ENCODE assay signal across 21 cellular contexts in genomic region chr5:16521561-16522090, GRCh38. TPM values are rescaled to one million over a fixed set of nuclear protein-coding genes. Genes with fewer than 3 reads are reported as not detected.
DNase-seq lines count a peak whose midpoint lies in the region; ATAC-seq, FAIRE-seq and TF ChIP-seq lines count a peak whose summit lies in the region.
"Had no signal": no experiment of that assay in that cellular context is flagged by ENCODE, and none has a peak within 500 bp of the region (broad histone marks: within the 10 kb centered on the region; RNA-seq: fewer than 3 reads in every experiment).

No MANE protein-coding gene starts in this region.

- DNase-seq in cardiac muscle cell (ENCODE audit: low read depth in 1 of 2, low spot score in 1 of 2) (peak in 1 of 2 donors; percentile 15), right atrium auricular region (ENCODE audit: low spot score) (no peak), K562 (ENCODE audit: extremely low read depth in 1 of 4, low spot score in 3 of 4) (no peak), left lobe of liver (ENCODE audit: low spot score) (peak; percentile 59), stomach (no peak), omental fat pad (ENCODE audit: low spot score) (no peak), medulla oblongata (ENCODE audit: extremely low spot score) (no peak), C1 segment of cervical spinal cord (lab: John Stamatoyannopoulos, UW) (no peak)
- DNase-seq: ACHN; activated naive CD8-positive, alpha-beta T cell treated with anti-CD3 and anti-CD28 coated beads, Interleukin-2, amount 10 ng/mL, durations not matched to agents 7 days and 5 days; dorsolateral prefrontal cortex; H9; lower lobe of right lung; naive thymus-derived CD8-positive, alpha-beta T cell; NCI-H1417 treated with DMSO at 0.1 percent for 48 hours; NCI-H526 treated with DMSO at 0.1 percent for 48 hours; stimulated activated CD8-positive, alpha-beta memory T cell treated with anti-CD3 and anti-CD28 coated beads, Interleukin-4, amount 100 ng/mL, for 48 hours had no signal

- H3K9ac ChIP-seq in K562 (ENCODE audit: insufficient read depth in 1 of 2, low read depth in 2 of 2, low read length in 2 of 2) = no peak overlapping the region

- ATAC-seq in K562 = peak; percentile 33; the same call in 2 of the 3 replicates
- peak; percentile 85 for ATAC-seq in left lobe of liver
- no peak for ATAC-seq in omental fat pad (ENCODE audit: low FRiP score)
- ATAC-seq: naive thymus-derived CD8-positive, alpha-beta T cell had no signal

- intact Hi-C loops in K562 (cut with micrococcal nuclease) (no loop called here), stomach (cut with DNase I; ENCODE audit: low total_unique reads) (no loop called here)

- FAIRE-seq in K562 (lab: Jason Lieb, UNC) = no peak
- FAIRE-seq: frontal cortex, GM12891, HTR-8/SVneo had no signal

- no peaks in the 10 kb centered on the region for H3K9me1 ChIP-seq in K562 (ENCODE audit: control insufficient read depth, insufficient read depth, low read length)

- TF ChIP-seq CTCF in cardiac muscle cell (IDR thresholded peaks at IDR 0.05; ENCODE audit: low read depth, low read length) (no peak), right atrium auricular region (IDR thresholded peaks at IDR 0.05) (no peak), K562 (IDR thresholded peaks at IDR 0.05 in 2 of 3, conservative IDR thresholded peaks at IDR 0.05 in 1 of 3; ENCODE audit: insufficient read depth in 2 of 3, low read depth in 1 of 3, low read length in 3 of 3) (no peak), stomach (IDR thresholded peaks at IDR 0.05) (no peak), omental fat pad (IDR thresholded peaks at IDR 0.05) (no peak)

- H2AFZ ChIP-seq in K562 (ENCODE audit: low read depth, low read length) = no peak overlapping the region

- no peak overlapping the region for H3K4me2 ChIP-seq in K562 (ENCODE audit: insufficient read depth, low read length)

- no peaks in the 10 kb centered on the region for H3K79me2 ChIP-seq in K562 (ENCODE audit: control insufficient read depth, insufficient read depth, low read length)

- H4K20me1 ChIP-seq in K562 (replicated peaks; ENCODE audit: control insufficient read depth, insufficient read depth, low read length) = 0 out of 2 replicates have a peak, but pooled peaks cover 6% of the 10 kb centered on the region

- H3K27ac ChIP-seq in cardiac muscle cell (peak overlapping the region; percentile 73), right atrium auricular region (peak overlapping the region in 1 of 2 donors; percentile 15), K562 (ENCODE audit: extremely low read depth, low read depth, low read length) (no peak overlapping the region), stomach (peak overlapping the region; percentile 65 to 80 (median 72))
- H3K27ac ChIP-seq: lower lobe of right lung, SJSA1 had no signal

- in situ Hi-C loops in K562 (cut with MboI) = no loop called here

- CTCF ChIA-PET in K562 (lab: Yijun Ruan, JAX; ENCODE audit: low intra/inter-chr PET ratio) = no interaction called here

- TF ChIP-seq RAD21 in K562 (CRISPR knock-in tag; conservative IDR thresholded peaks at IDR 0.05 in 1 of 2, IDR thresholded peaks at IDR 0.05 in 1 of 2) = no peak; a peak in 1 of 4 replicates

- H3K9me3 ChIP-seq in cardiac muscle cell (ENCODE audit: low read depth) (no peaks in the 10 kb centered on the region), right atrium auricular region (no peaks in the 10 kb centered on the region), K562 (replicated peaks; ENCODE audit: control insufficient read depth, insufficient read depth, low read depth, low read length) (no peaks in the 10 kb centered on the region), stomach (no peaks in the 10 kb centered on the region)
- H3K9me3 ChIP-seq: lower lobe of right lung had no signal

- no peaks in the 10 kb centered on the region for H3K27me3 ChIP-seq in cardiac muscle cell
- H3K27me3 ChIP-seq in right atrium auricular region = no peaks in the 10 kb centered on the region
- H3K27me3 ChIP-seq in K562 (ENCODE audit: control insufficient read depth in 2 of 2, insufficient read depth in 2 of 2, low read length in 2 of 2) = peaks cover 15 to 25% of the 10 kb centered on the region in 2 experiments
- H3K27me3 ChIP-seq in stomach = no peaks in the 10 kb centered on the region
- H3K27me3 ChIP-seq: dorsolateral prefrontal cortex had no signal

- TF ChIP-seq EP300 in K562 (IDR thresholded peaks at IDR 0.05; ENCODE audit: low read length) (no peak), stomach (IDR thresholded peaks at IDR 0.05) (no peak)

- TF ChIP-seq POLR2A in K562 (conservative IDR thresholded peaks at IDR 0.05) (no peak), stomach (IDR thresholded peaks at IDR 0.05) (no peak)

- H3K36me3 ChIP-seq in cardiac muscle cell (no peaks in the 10 kb centered on the region), right atrium auricular region (no peaks in the 10 kb centered on the region), K562 (ENCODE audit: control insufficient read depth, insufficient read depth, low read length) (no peaks in the 10 kb centered on the region), stomach (no peaks in the 10 kb centered on the region)
- H3K36me3 ChIP-seq: lower lobe of right lung, SJSA1 had no signal

- no TSS peak for BruUV-seq in K562 (replicated peaks; lab: Mats Ljungman, UMichigan)

- WGBS in K562 (ENCODE audit: insufficient coverage, low coverage, missing lambda C conversion rate) = under 1% methylated on average over 6 of the region's 6 CpGs
- 30 to 68% (median 57%) methylated on average over 6 of the region's 6 CpGs for WGBS in stomach, 5 donors

- H3K4me1 ChIP-seq in cardiac muscle cell (ENCODE audit: low read depth) = peaks cover 28% of the 10 kb centered on the region
- peaks cover 0 to 19% of the 10 kb centered on the region in 2 donors for H3K4me1 ChIP-seq in right atrium auricular region
- H3K4me1 ChIP-seq in K562 (replicated peaks in 1 of 2; ENCODE audit: control insufficient read depth in 2 of 2, insufficient read depth in 2 of 2, low read length in 2 of 2) = peaks cover 0 to 3% of the 10 kb centered on the region in 2 experiments; a peak in 1 of 5 replicates
- peaks cover 5 to 21% (median 13%) of the 10 kb centered on the region in 4 donors for H3K4me1 ChIP-seq in stomach
- H3K4me1 ChIP-seq: lower lobe of right lung, SJSA1 had no signal

- POLR2A ChIA-PET in K562 (lab: Yijun Ruan, JAX) = interaction anchor here (1.3 kb wide), 1 partner anchor 8 kb away, joined by 3 read pairs; no protein-coding TSS in a partner anchor

- H3K4me3 ChIP-seq in cardiac muscle cell = no peak overlapping the region
- no peak overlapping the region for H3K4me3 ChIP-seq in right atrium auricular region
- H3K4me3 ChIP-seq in K562 = no peak overlapping the region
- H3K4me3 ChIP-seq in stomach = no peak overlapping the region
- H3K4me3 ChIP-seq: dorsolateral prefrontal cortex, lower lobe of right lung, SJSA1 had no signal

TF ChIP-seq in K562, 482 proteins besides CTCF, POLR2A, EP300 and RAD21 (continues in another document):
- no peak for TF ChIP-seq ZBTB43 (CRISPR knock-in tag; IDR thresholded peaks at IDR 0.05)

RNA-seq across cellular contexts. Expression of gene ZNF622, which starts 56.0 kb away (rescaled TPM):
- total RNA-seq in cardiac muscle cell (38.5 and 44.3 TPM in 2 replicates), right atrium auricular region (10 to 100 TPM; 36.7 to 54.9 TPM), K562 (2014; rRNA removed) (51.5 and 59.8 TPM in 2 replicates), K562 (2014; rRNA removed; fragmentation: Illumina TruSeq; extraction: Trizol) (34.6 and 34.8 TPM in 2 replicates), K562 (2015; rRNA removed; fragmentation: Illumina TruSeq; extraction: Trizol) (46.0 and 47.7 TPM in 2 replicates), K562 (2021) (41.0 and 49.5 TPM in 2 replicates), left lobe of liver (15.6 TPM), stomach (10 to 100 TPM; 17.5 to 30.8 (median 23.2) TPM), omental fat pad (10 to 100 TPM; 20.6 to 40.7 (median 25.9) TPM)
- polyA plus RNA-seq in cardiac muscle cell (42.4 TPM in 2 replicates), K562 (2011; rRNA removed) (16.6 and 22.7 TPM in 2 replicates), K562 (2014; fragmentation: Illumina TruSeq; extraction: Trizol) (27.7 and 36.6 TPM in 2 replicates), K562 (2014; fragmentation: Nextera tagmentation; extraction: Ambion mirVana) (1 to 10 TPM; 9.6 TPM), K562 (2014; rRNA removed) (32.3 and 36.8 TPM in 2 replicates), stomach (10 to 100 TPM; 19.0 to 31.8 (median 21.8) TPM)
- total RNA-seq in K562 (2011; cell fraction: chromatin; rRNA removed; ENCODE audit: low replicate concordance) = 10.3 and 10.4 TPM in 2 replicates
- total RNA-seq in K562 (2011; cell fraction: nucleolus; rRNA removed) = 10.4 and 12.8 TPM in 2 replicates
- 9.8 and 10.2 TPM in 2 replicates for total RNA-seq in K562 (2011; cell fraction: nucleoplasm; rRNA removed)
- 14.7 and 18.1 TPM in 2 replicates for polyA plus RNA-seq in K562 (2011; cell fraction: cytosol; rRNA removed)
- polyA plus RNA-seq in K562 (2011; cell fraction: nucleus; rRNA removed) = 10.4 and 10.8 TPM in 2 replicates
- polyA plus RNA-seq in K562 (2012) = 41.3 and 41.8 TPM in 2 replicates
- polyA minus RNA-seq in K562 (2011; rRNA and poly(A)+ RNA removed) = 23.6 and 23.8 TPM in 2 replicates
- polyA minus RNA-seq in K562 (2011; cell fraction: cytosol; rRNA and poly(A)+ RNA removed) = 11.0 and 13.0 TPM in 2 replicates
- 16.6 and 21.2 TPM in 2 replicates for polyA minus RNA-seq in K562 (2011; cell fraction: nucleus; rRNA and poly(A)+ RNA removed)
